In genomic region chr9:37839491-37840461, GRCh38 we compare ENCODE assay signal across 24 cellular contexts. TPM values are rescaled to one million over a fixed set of nuclear protein-coding genes. Genes with fewer than 3 reads are reported as not detected.
DNase-seq lines count a peak whose midpoint lies in the region; ATAC-seq and TF ChIP-seq lines count a peak whose summit lies in the region.
"Had no signal": no experiment of that assay in that cellular context is flagged by ENCODE, and none has a peak within 500 bp of the region (broad histone marks: within the 10 kb centered on the region; RNA-seq: fewer than 3 reads in every experiment).

No MANE protein-coding gene starts in this region.

- TF ChIP-seq RAD21 in SK-N-SH (IDR thresholded peaks at IDR 0.05; ENCODE audit: low read length) = no peak

- H3K4me3 Mint-ChIP-seq in nephron progenitor cell = no peak overlapping the region
- H3K4me3 Mint-ChIP-seq in activated CD4-positive, alpha-beta memory T cell treated with anti-CD3 and anti-CD28 coated beads, Interleukin-2, amount 10 ng/mL, durations not matched to agents 7 days and 5 days = no peak overlapping the region
- no peak overlapping the region for H3K4me3 Mint-ChIP-seq in naive thymus-derived CD8-positive, alpha-beta T cell
- H3K4me3 Mint-ChIP-seq: activated T-helper 17 cell treated with anti-CD3 and anti-CD28 coated beads, Interleukin-2, amount 50 U/mL, for 72 hours; endodermal cell; stimulated activated effector memory CD8-positive, alpha-beta T cell treated with anti-CD3 and anti-CD28 coated beads, Interleukin-12 subunit alpha, Interleukin-12 subunit beta, amount 100 ng/mL, for 72 hours had no signal

- CTCF ChIA-PET in SK-N-SH (lab: Yijun Ruan, JAX) = interaction anchor here (1.1 to 1.5 kb wide), 3 partner anchors 11 to 19 kb away, joined by 3 read pairs; no protein-coding TSS in a partner anchor
- CTCF ChIA-PET in activated CD4-positive, alpha-beta memory T cell treated with anti-CD3 and anti-CD28 coated beads, Interleukin-2, amount 10 ng/mL, durations not matched to agents 7 days and 5 days (lab: Charles Lee) = no interaction called here

- H4K20me1 ChIP-seq in SK-N-SH (ENCODE audit: insufficient read depth) = 0 out of 2 replicates have a peak, but pooled peaks cover 6% of the 10 kb centered on the region

- no peak overlapping the region for H3K4me2 ChIP-seq in SK-N-SH

- peaks cover 31% of the 10 kb centered on the region for H3F3A ChIP-seq in SK-N-SH (replicated peaks; ENCODE audit: insufficient read depth)

- H3K79me2 ChIP-seq in SK-N-SH (ENCODE audit: insufficient read depth) = peaks cover 57% of the 10 kb centered on the region

- no peaks in the 10 kb centered on the region for H3K9me2 ChIP-seq in SK-N-SH

- peaks cover 4 to 6% of the 10 kb centered on the region in 2 experiments; a peak in 3 of 4 replicates for H3K4me1 ChIP-seq in SK-N-SH (ENCODE audit: control insufficient read depth in 1 of 2, insufficient read depth in 2 of 2, low read depth in 1 of 2, low read length in 1 of 2)
- H3K4me1 ChIP-seq: lower lobe of right lung, thyroid gland had no signal

- H3K4me1 Mint-ChIP-seq in nephron progenitor cell = no peaks in the 10 kb centered on the region
- peaks cover 9% of the 10 kb centered on the region for H3K4me1 Mint-ChIP-seq in activated CD4-positive, alpha-beta memory T cell treated with anti-CD3 and anti-CD28 coated beads, Interleukin-2, amount 10 ng/mL, durations not matched to agents 7 days and 5 days
- no peaks in the 10 kb centered on the region for H3K4me1 Mint-ChIP-seq in naive thymus-derived CD8-positive, alpha-beta T cell
- H3K4me1 Mint-ChIP-seq: endodermal cell had no signal

- POLR2A ChIA-PET in SK-N-SH (lab: Yijun Ruan, JAX) = interaction anchor here (0.9 kb wide), 1 partner anchor 90 kb away, joined by 3 read pairs; no protein-coding TSS in a partner anchor
- POLR2A ChIA-PET in activated CD4-positive, alpha-beta memory T cell treated with anti-CD3 and anti-CD28 coated beads, Interleukin-2, amount 10 ng/mL, durations not matched to agents 7 days and 5 days (lab: Charles Lee) = no interaction called here
- POLR2A ChIA-PET in naive thymus-derived CD8-positive, alpha-beta T cell (lab: Charles Lee) = no interaction called here

- H3K27me3 Mint-ChIP-seq in nephron progenitor cell (ENCODE audit: low read depth, poor library complexity) = no peaks in the 10 kb centered on the region
- H3K27me3 Mint-ChIP-seq in activated CD4-positive, alpha-beta memory T cell treated with anti-CD3 and anti-CD28 coated beads, Interleukin-2, amount 10 ng/mL, durations not matched to agents 7 days and 5 days = no peaks in the 10 kb centered on the region
- no peaks in the 10 kb centered on the region for H3K27me3 Mint-ChIP-seq in naive thymus-derived CD8-positive, alpha-beta T cell
- H3K27me3 Mint-ChIP-seq: activated T-helper 17 cell treated with anti-CD3 and anti-CD28 coated beads, Interleukin-2, amount 50 U/mL, for 72 hours had no signal

- no peak overlapping the region for H3K4me3 ChIP-seq in SK-N-SH (ENCODE audit: low read depth in 2 of 2, low read length in 1 of 2)
- no peak overlapping the region for H3K4me3 ChIP-seq in epithelial cell of esophagus (ENCODE audit: low read length)
- H3K4me3 ChIP-seq: adrenal gland, GM12878, lower lobe of right lung, thyroid gland had no signal

- H3K27ac ChIP-seq in SK-N-SH (ENCODE audit: low read depth in 2 of 2, low read length in 1 of 2) = peak overlapping the region in 1 of 2 experiments; percentile 56; a peak in 2 of 4 replicates
- H3K27ac ChIP-seq: adrenal gland, lower lobe of right lung, thyroid gland had no signal

- no peak for TF ChIP-seq CTCF in SK-N-SH (IDR thresholded peaks at IDR 0.05)
- no peak for TF ChIP-seq CTCF in epithelial cell of esophagus (IDR thresholded peaks at IDR 0.05; ENCODE audit: insufficient read depth, low read depth, low read length, missing control alignments)
- no peak for TF ChIP-seq CTCF in nephron progenitor cell (IDR thresholded peaks at IDR 0.05)

- 91% methylated on average over 3 of the region's 3 CpGs for WGBS in SK-N-SH (ENCODE audit: low lambda C conversion rate)

- H3K9me3 Mint-ChIP-seq in nephron progenitor cell = no peaks in the 10 kb centered on the region
- no peaks in the 10 kb centered on the region for H3K9me3 Mint-ChIP-seq in activated CD4-positive, alpha-beta memory T cell treated with anti-CD3 and anti-CD28 coated beads, Interleukin-2, amount 10 ng/mL, durations not matched to agents 7 days and 5 days
- H3K9me3 Mint-ChIP-seq in naive thymus-derived CD8-positive, alpha-beta T cell = no peaks in the 10 kb centered on the region
- H3K9me3 Mint-ChIP-seq: activated T-helper 17 cell treated with anti-CD3 and anti-CD28 coated beads, Interleukin-2, amount 50 U/mL, for 72 hours; endodermal cell; stimulated activated effector memory CD8-positive, alpha-beta T cell treated with anti-CD3 and anti-CD28 coated beads, Interleukin-12 subunit alpha, Interleukin-12 subunit beta, amount 100 ng/mL, for 72 hours had no signal

- H3K36me3 ChIP-seq in SK-N-SH (replicated peaks in 1 of 2; ENCODE audit: control insufficient read depth in 1 of 2, insufficient read depth in 2 of 2, low read length in 1 of 2) = peaks cover 11 to 48% of the 10 kb centered on the region in 2 experiments
- H3K36me3 ChIP-seq: thyroid gland had no signal

- H3K27ac Mint-ChIP-seq in nephron progenitor cell = peak overlapping the region; percentile 79
- H3K27ac Mint-ChIP-seq in activated CD4-positive, alpha-beta memory T cell treated with anti-CD3 and anti-CD28 coated beads, Interleukin-2, amount 10 ng/mL, durations not matched to agents 7 days and 5 days = no peak overlapping the region
- no peak overlapping the region for H3K27ac Mint-ChIP-seq in naive thymus-derived CD8-positive, alpha-beta T cell
- H3K27ac Mint-ChIP-seq: activated T-helper 17 cell treated with anti-CD3 and anti-CD28 coated beads, Interleukin-2, amount 50 U/mL, for 72 hours; endodermal cell; stimulated activated effector memory CD8-positive, alpha-beta T cell treated with anti-CD3 and anti-CD28 coated beads, Interleukin-12 subunit alpha, Interleukin-12 subunit beta, amount 100 ng/mL, for 72 hours had no signal

- H3K27me3 ChIP-seq in SK-N-SH (ENCODE audit: insufficient read depth) = no peaks in the 10 kb centered on the region
- H3K27me3 ChIP-seq: adrenal gland, thyroid gland had no signal

- no peak overlapping the region for H3K9ac ChIP-seq in SK-N-SH

- TF ChIP-seq EP300 in SK-N-SH (IDR thresholded peaks at IDR 0.05; ENCODE audit: borderline replicate concordance in 1 of 2, low read depth in 1 of 2, low read length in 1 of 2) = no peak

- ATAC-seq in naive thymus-derived CD8-positive, alpha-beta T cell = no peak
- ATAC-seq: activated CD4-positive, CD25-positive, alpha-beta regulatory T cell treated with anti-CD3 and anti-CD28 coated beads, Interleukin-2, amount 50 U/mL, for 24 hours; GM12878; lower lobe of right lung; Right ventricle myocardium inferior had no signal

- DNase-seq in ELR (ENCODE audit: low read depth) (peak; percentile 52), SK-N-SH (peak; percentile 17), epithelial cell of esophagus (ENCODE audit: low read depth) (peak; percentile 34), nephron progenitor cell (no peak), GM19238 (ENCODE audit: insufficient read length, low spot score) (no peak), HuH-7.5 (ENCODE audit: low spot score) (no peak)
- DNase-seq in activated CD4-positive, alpha-beta memory T cell treated with anti-CD3 and anti-CD28 coated beads, Interleukin-2, amount 10 ng/mL, durations not matched to agents 7 days and 5 days = no peak
- no peak for DNase-seq in naive thymus-derived CD8-positive, alpha-beta T cell
- DNase-seq: Calu3, cerebellar nuclear complex, endodermal cell, GDM1, lower lobe of right lung, NCI-H1092 treated with DMSO at 0.1 percent for 48 hours, NCI-H2107, NCI-H774, T-helper 1 cell, thyroid gland had no signal

- H2AFZ ChIP-seq in SK-N-SH (ENCODE audit: low read depth) = no peak overlapping the region

- no peaks in the 10 kb centered on the region for H3K9me3 ChIP-seq in SK-N-SH
- H3K9me3 ChIP-seq: adrenal gland, lower lobe of right lung, thyroid gland had no signal

- H3K36me3 Mint-ChIP-seq in nephron progenitor cell (ENCODE audit: low read depth) = peaks cover 10% of the 10 kb centered on the region
- H3K36me3 Mint-ChIP-seq in activated CD4-positive, alpha-beta memory T cell treated with anti-CD3 and anti-CD28 coated beads, Interleukin-2, amount 10 ng/mL, durations not matched to agents 7 days and 5 days (ENCODE audit: low read depth) = peaks cover 2% of the 10 kb centered on the region
- peaks cover 0 to 43% (median 0%) of the 10 kb centered on the region in 3 donors for H3K36me3 Mint-ChIP-seq in naive thymus-derived CD8-positive, alpha-beta T cell

TF ChIP-seq in SK-N-SH, 30 proteins besides CTCF, POLR2A, EP300 and RAD21 (continues in another document):
- no peak for TF ChIP-seq IRF3 (IDR thresholded peaks at IDR 0.05; ENCODE audit: low read depth, low read length)

RNA-seq across cellular contexts. Expression of gene DCAF10, which starts 39.2 kb away (rescaled TPM):
- 11.8 and 19.2 TPM in 2 replicates for polyA plus RNA-seq in SK-N-SH (2012; rRNA removed)
- polyA plus RNA-seq in SK-N-SH (2012; cell fraction: cytosol; rRNA removed) = 12.4 and 15.2 TPM in 2 replicates
- polyA plus RNA-seq in SK-N-SH (2012; cell fraction: nucleus; rRNA removed) = 18.0 and 21.8 TPM in 2 replicates
- total RNA-seq in activated CD4-positive, alpha-beta memory T cell treated with anti-CD3 and anti-CD28 coated beads, Interleukin-2, amount 10 ng/mL, durations not matched to agents 7 days and 5 days = 10 to 100 TPM; 18.7 to 20.7 TPM
- 10 to 100 TPM; 23.6 to 25.2 TPM for total RNA-seq in naive thymus-derived CD8-positive, alpha-beta T cell
- polyA plus RNA-seq in naive thymus-derived CD8-positive, alpha-beta T cell = 10 to 100 TPM; 27.3 to 35.0 (median 28.5) TPM

RNA-seq across cellular contexts. Expression of gene EXOSC3, which starts 54.9 kb away (rescaled TPM):
- 44.0 and 53.6 TPM in 2 replicates for polyA plus RNA-seq in SK-N-SH (2012; rRNA removed)
- polyA plus RNA-seq in SK-N-SH (2012; cell fraction: cytosol; rRNA removed) = 45.6 and 53.8 TPM in 2 replicates
- polyA plus RNA-seq in SK-N-SH (2012; cell fraction: nucleus; rRNA removed) = 41.5 and 70.7 TPM in 2 replicates
- 10 to 100 TPM; 66.6 to 69.6 TPM for total RNA-seq in activated CD4-positive, alpha-beta memory T cell treated with anti-CD3 and anti-CD28 coated beads, Interleukin-2, amount 10 ng/mL, durations not matched to agents 7 days and 5 days
- 10 to 100 TPM; 68.9 to 79.0 TPM for total RNA-seq in naive thymus-derived CD8-positive, alpha-beta T cell
- 10 to 100 TPM; 16.4 to 36.0 (median 24.9) TPM for polyA plus RNA-seq in naive thymus-derived CD8-positive, alpha-beta T cell

Comparison
In these comparisons a context has a peak if more than half of its experiments do, and no peak if none do; other contexts are left out.
1. DNase-seq: peak in ELR (single experiment), SK-N-SH (single experiment) and epithelial cell of esophagus (single experiment); none in nephron progenitor cell (single experiment), activated CD4-positive, alpha-beta memory T cell treated with anti-CD3 and anti-CD28 coated beads, Interleukin-2, amount 10 ng/mL, durations not matched to agents 7 days and 5 days (single experiment), GM19238 (single experiment), HuH-7.5 (single experiment) and naive thymus-derived CD8-positive, alpha-beta T cell (0 of 10).